9 cellular contexts compared by ENCODE assay signal in the genomic region with DNA sequence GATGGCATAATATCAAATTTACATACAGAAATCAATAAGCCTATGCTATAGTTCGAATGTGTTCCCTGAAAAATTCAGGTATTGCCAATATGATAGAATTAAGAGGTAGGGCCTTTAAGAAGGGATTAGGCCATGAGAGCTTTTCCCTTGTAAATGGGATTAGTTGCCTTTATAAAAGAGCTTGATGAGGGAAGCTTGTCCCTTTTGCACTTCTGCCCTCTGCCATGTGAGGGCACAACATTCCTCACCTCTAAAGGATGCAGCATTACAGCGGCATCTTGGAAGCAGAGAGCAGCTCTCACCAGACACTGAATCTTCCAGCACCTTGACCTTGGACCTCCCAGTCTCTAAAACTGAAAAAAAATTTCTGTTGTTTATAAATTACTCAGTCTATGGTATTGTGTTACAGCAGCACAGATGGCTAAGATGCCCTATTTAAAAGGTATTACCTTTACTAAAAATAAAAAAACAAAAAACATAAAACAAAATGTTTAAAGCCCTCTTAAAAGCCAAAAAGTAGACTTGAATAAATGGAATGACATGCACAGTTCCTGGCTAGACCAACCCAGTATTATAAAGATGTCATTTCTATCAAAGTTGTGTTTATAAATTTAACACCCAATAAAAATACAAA.
DNase-seq lines count a peak whose midpoint lies in the region; ATAC-seq and TF ChIP-seq lines count a peak whose summit lies in the region.
"Had no signal": no experiment of that assay in that cellular context is flagged by ENCODE, and none has a peak within 500 bp of the region (broad histone marks: within the 10 kb centered on the region; RNA-seq: fewer than 3 reads in every experiment).

No MANE protein-coding gene starts in this region.

- no peak overlapping the region for H3K27ac Mint-ChIP-seq in progenitor cell of endocrine pancreas

- H3K4me1 Mint-ChIP-seq in progenitor cell of endocrine pancreas (ENCODE audit: low read depth) = no peaks in the 10 kb centered on the region

- no peak overlapping the region for H3K4me3 ChIP-seq in epithelial cell of proximal tubule (ENCODE audit: low read depth, low read length)

- no peaks in the 10 kb centered on the region for H3K27me3 Mint-ChIP-seq in progenitor cell of endocrine pancreas

- H3K36me3 Mint-ChIP-seq in progenitor cell of endocrine pancreas (ENCODE audit: insufficient read depth) = no peaks in the 10 kb centered on the region

- H3K9me3 Mint-ChIP-seq in progenitor cell of endocrine pancreas (ENCODE audit: low read depth) = peaks cover 4% of the 10 kb centered on the region

- no peak for ATAC-seq in sciatic nerve
- no peak for ATAC-seq in GM21717 (IDR thresholded peaks at IDR 0.05; ENCODE audit: unreplicated experiment)
- no peak for ATAC-seq in HG02763 (IDR thresholded peaks at IDR 0.05; ENCODE audit: unreplicated experiment)

- H3K4me3 Mint-ChIP-seq in progenitor cell of endocrine pancreas (ENCODE audit: low read depth) = no peak overlapping the region

- TF ChIP-seq CTCF in GM13977 (IDR thresholded peaks at IDR 0.05; ENCODE audit: extremely low read depth, insufficient read depth, missing control alignments) = peak; percentile 36
- TF ChIP-seq CTCF in epithelial cell of proximal tubule (conservative IDR thresholded peaks at IDR 0.05; ENCODE audit: low read depth, low read length) = peak; percentile 76
- TF ChIP-seq CTCF in progenitor cell of endocrine pancreas (IDR thresholded peaks at IDR 0.05; ENCODE audit: unreplicated experiment) = peak; percentile 58

- intact Hi-C loops in sciatic nerve (cut with DNase I) = no loop called here

- no peak for DNase-seq in GM13977 (ENCODE audit: low spot score)
- DNase-seq in NCI-H526 treated with DMSO at 0.1 percent for 48 hours (lab: John Stamatoyannopoulos, UW) = peak; percentile 11
- DNase-seq in epithelial cell of proximal tubule (ENCODE audit: low read depth) = peak; percentile 1
- DNase-seq in progenitor cell of endocrine pancreas (ENCODE audit: low spot score, unreplicated experiment) = no peak
- no peak for DNase-seq in sciatic nerve (ENCODE audit: low spot score)
- no peak for DNase-seq in middle frontal gyrus (ENCODE audit: extremely low spot score, low spot score)
- DNase-seq: MV-4-11 had no signal

- in situ Hi-C loops in GM13977 (cut with MboI; ENCODE audit: low pct_unique_long_range_greater_than_20kb, low sequenced_read_pairs, unreplicated experiment) = no loop called here

Comparison
In these comparisons a context has a peak if more than half of its experiments do, and no peak if none do; other contexts are left out.
1. DNase-seq: peak in NCI-H526 treated with DMSO at 0.1 percent for 48 hours (single experiment) and epithelial cell of proximal tubule (single experiment); none in GM13977 (single experiment), progenitor cell of endocrine pancreas (single experiment), sciatic nerve (single experiment) and middle frontal gyrus (single experiment).
2. Peak in every context shown above with its lines, with median percentiles within 50 percentile points of each other: CTCF ChIP-seq.